Comparison of ENCODE assay signal across 1 cellular context in genomic region chr5:57482671-57483106, GRCh38.
TF ChIP-seq lines count a peak whose summit lies in the region.

Gene ACTBL2, minus strand, starts transcription at chr5:57482811. Its CDS starts 104 bp downstream, at chr5:57482707.

TF ChIP-seq in SK-N-SH treated with all-trans-retinoic acid at 6 μM for 48 hours, 23 proteins besides CTCF, POLR2A, EP300 and RAD21 (continued from another document):
- TF ChIP-seq, protein P1, sequence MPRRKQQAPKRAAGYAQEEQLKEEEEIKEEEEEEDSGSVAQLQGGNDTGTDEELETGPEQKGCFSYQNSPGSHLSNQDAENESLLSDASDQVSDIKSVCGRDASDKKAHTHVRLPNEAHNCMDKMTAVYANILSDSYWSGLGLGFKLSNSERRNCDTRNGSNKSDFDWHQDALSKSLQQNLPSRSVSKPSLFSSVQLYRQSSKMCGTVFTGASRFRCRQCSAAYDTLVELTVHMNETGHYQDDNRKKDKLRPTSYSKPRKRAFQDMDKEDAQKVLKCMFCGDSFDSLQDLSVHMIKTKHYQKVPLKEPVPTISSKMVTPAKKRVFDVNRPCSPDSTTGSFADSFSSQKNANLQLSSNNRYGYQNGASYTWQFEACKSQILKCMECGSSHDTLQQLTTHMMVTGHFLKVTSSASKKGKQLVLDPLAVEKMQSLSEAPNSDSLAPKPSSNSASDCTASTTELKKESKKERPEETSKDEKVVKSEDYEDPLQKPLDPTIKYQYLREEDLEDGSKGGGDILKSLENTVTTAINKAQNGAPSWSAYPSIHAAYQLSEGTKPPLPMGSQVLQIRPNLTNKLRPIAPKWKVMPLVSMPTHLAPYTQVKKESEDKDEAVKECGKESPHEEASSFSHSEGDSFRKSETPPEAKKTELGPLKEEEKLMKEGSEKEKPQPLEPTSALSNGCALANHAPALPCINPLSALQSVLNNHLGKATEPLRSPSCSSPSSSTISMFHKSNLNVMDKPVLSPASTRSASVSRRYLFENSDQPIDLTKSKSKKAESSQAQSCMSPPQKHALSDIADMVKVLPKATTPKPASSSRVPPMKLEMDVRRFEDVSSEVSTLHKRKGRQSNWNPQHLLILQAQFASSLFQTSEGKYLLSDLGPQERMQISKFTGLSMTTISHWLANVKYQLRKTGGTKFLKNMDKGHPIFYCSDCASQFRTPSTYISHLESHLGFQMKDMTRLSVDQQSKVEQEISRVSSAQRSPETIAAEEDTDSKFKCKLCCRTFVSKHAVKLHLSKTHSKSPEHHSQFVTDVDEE (CRISPR knock-in tag; IDR thresholded peaks at IDR 0.05) = no peak
- TF ChIP-seq RARB (CRISPR knock-in tag; IDR thresholded peaks at IDR 0.05) = no peak
- no peak for TF ChIP-seq CSRNP3 (CRISPR knock-in tag; IDR thresholded peaks at IDR 0.05)
- TF ChIP-seq SNAI2 (CRISPR knock-in tag; IDR thresholded peaks at IDR 0.05) = no peak
